Comparison of ENCODE assay signal across 8 cellular contexts in the genomic region with DNA sequence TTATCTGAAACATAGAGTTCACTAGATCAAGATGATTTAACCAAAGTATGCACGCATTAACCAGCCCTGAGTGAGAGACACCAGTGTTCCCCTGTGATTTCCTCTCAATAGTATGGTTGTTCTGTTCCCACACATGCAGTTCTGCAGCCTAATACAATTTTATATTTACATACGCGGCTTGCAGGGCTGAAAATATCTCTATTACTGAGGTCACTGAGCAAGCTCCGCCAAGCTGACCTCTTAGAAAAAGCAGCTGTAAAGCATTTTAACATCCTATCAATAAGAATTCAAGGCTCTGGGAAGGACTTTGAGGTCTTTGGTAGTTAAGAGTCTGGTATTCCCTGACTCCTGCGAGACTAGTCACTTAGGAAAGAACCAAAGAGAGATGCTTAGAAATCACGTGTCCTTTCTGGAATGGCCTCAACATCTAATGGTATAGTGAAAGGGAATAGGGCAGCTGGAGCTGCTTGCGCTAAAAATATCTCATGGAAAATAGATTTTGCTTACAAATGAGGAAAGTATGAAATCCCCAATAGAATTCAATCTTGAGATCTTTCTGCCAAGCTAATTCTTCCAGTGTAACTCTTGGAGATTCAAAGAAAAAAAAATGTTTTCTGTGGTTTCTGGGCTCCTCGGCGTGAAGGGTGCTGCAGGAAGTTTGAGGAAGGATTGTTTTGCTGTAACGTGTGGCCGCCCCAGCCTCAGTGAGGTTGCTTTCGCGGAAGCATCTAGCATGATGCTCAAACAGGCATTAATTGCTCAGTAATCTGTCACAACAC. TPM values are rescaled to one million over a fixed set of nuclear protein-coding genes. Genes with fewer than 3 reads are reported as not detected.
A peak's percentile ranks its signal among the peaks of the same experiment; 100 is the strongest.
DNase-seq lines count a peak whose midpoint lies in the region; ATAC-seq and TF ChIP-seq lines count a peak whose summit lies in the region.

No MANE protein-coding gene starts in this region.

- H3K27me3 ChIP-seq in naive thymus-derived CD4-positive, alpha-beta T cell (ENCODE audit: control insufficient read depth in 2 of 2, insufficient read depth in 2 of 2, low read length in 2 of 2), result no peaks in the 10 kb centered on the region

- H3K4me1 Mint-ChIP-seq in naive thymus-derived CD4-positive, alpha-beta T cell, result peaks cover 55 to 91% (median 89%) of the 10 kb centered on the region in 7 donors

- WGBS in lower leg skin, 2 donors, result 21 to 22% methylated on average over 13 of the region's 13 CpGs

- CTCF ChIA-PET in naive thymus-derived CD4-positive, alpha-beta T cell (lab: Charles Lee), result interaction anchor here (0.6 to 1.8 kb wide), 4 partner anchors 13 to 55 kb away, joined by 4 to 7 read pairs (median 4); no protein-coding TSS in a partner anchor

- ATAC-seq in GM21528 (IDR thresholded peaks at IDR 0.05; ENCODE audit: low FRiP score, unreplicated experiment) (peak; percentile 61), HG03139 (IDR thresholded peaks at IDR 0.05; ENCODE audit: unreplicated experiment) (no peak)
- peak; percentile 74 for ATAC-seq in naive thymus-derived CD4-positive, alpha-beta T cell

- H3K27ac Mint-ChIP-seq in naive thymus-derived CD4-positive, alpha-beta T cell, result peak overlapping the region; percentile 85 to 97 (median 92)

- no peaks in the 10 kb centered on the region for H3K27me3 Mint-ChIP-seq in naive thymus-derived CD4-positive, alpha-beta T cell

- H3K9me3 ChIP-seq in naive thymus-derived CD4-positive, alpha-beta T cell (ENCODE audit: control insufficient read depth in 2 of 3, low read length in 3 of 3), result no peaks in the 10 kb centered on the region

- no peak overlapping the region for H3K4me3 ChIP-seq in naive thymus-derived CD4-positive, alpha-beta T cell (ENCODE audit: low read length)
- no peak overlapping the region for H3K4me3 ChIP-seq in lower leg skin (ENCODE audit: low read depth, poor library complexity, severe bottlenecking)

- POLR2A ChIA-PET in naive thymus-derived CD4-positive, alpha-beta T cell (lab: Charles Lee), result interaction anchor here (0.5 to 1.6 kb wide), 8 partner anchors 10 to 224 kb away, joined by 3 to 5 read pairs (median 4); a partner anchor contains a TSS

- peak; percentile 21 for DNase-seq in CD1c-positive myeloid dendritic cell (ENCODE audit: extremely low spot score)
- peak; percentile 45 for DNase-seq in NCI-H69 (lab: John Stamatoyannopoulos, UW)
- peak; percentile 38 for DNase-seq in brain pericyte (ENCODE audit: low read depth, low spot score)
- DNase-seq in naive thymus-derived CD4-positive, alpha-beta T cell, result peak in 7 of 9 donors; percentile 44 to 66 (median 52)
- no peak for DNase-seq in lower leg skin (ENCODE audit: low spot score in 2 of 2)
- no peak for DNase-seq in posterior vena cava (ENCODE audit: low spot score)

- H3K4me3 Mint-ChIP-seq in naive thymus-derived CD4-positive, alpha-beta T cell, result peak overlapping the region; percentile 63 to 85 (median 77)

- peaks cover 0 to 41% (median 12%) of the 10 kb centered on the region in 5 donors for H3K36me3 Mint-ChIP-seq in naive thymus-derived CD4-positive, alpha-beta T cell

- no peak for TF ChIP-seq POLR2A in lower leg skin (IDR thresholded peaks at IDR 0.05)

- H3K4me1 ChIP-seq in naive thymus-derived CD4-positive, alpha-beta T cell (ENCODE audit: control insufficient read depth in 2 of 2, insufficient read depth in 2 of 2, low read length in 2 of 2), result peaks cover 42 to 58% of the 10 kb centered on the region in 2 donors

- H3K9me3 Mint-ChIP-seq in naive thymus-derived CD4-positive, alpha-beta T cell, result peaks cover 0 to 5% (median 0%) of the 10 kb centered on the region in 11 donors

- intact Hi-C loops in naive thymus-derived CD4-positive, alpha-beta T cell (cut with micrococcal nuclease), result loop anchor here (1.0 to 2.0 kb wide), 6 partner anchors 10 to 58 kb away; no protein-coding TSS in a partner anchor
- intact Hi-C loops in lower leg skin (cut with DNase I; ENCODE audit: low total_unique reads) (no loop called here), posterior vena cava (cut with DNase I) (no loop called here)

- no peak for TF ChIP-seq CTCF in lower leg skin (IDR thresholded peaks at IDR 0.05)

- H3K36me3 ChIP-seq in naive thymus-derived CD4-positive, alpha-beta T cell (ENCODE audit: control insufficient read depth in 2 of 3, insufficient read depth in 3 of 3, low read length in 3 of 3), result peaks cover 0 to 4% (median 0%) of the 10 kb centered on the region in 3 experiments

- H3K27ac ChIP-seq in naive thymus-derived CD4-positive, alpha-beta T cell (ENCODE audit: low read depth, low read length), result peak overlapping the region; percentile 50

RNA-seq across cellular contexts. Expression of a gene that starts 59.2 kb away (rescaled TPM):
- 100 to 1,000 TPM; 200 to 275 (median 231) TPM for total RNA-seq in naive thymus-derived CD4-positive, alpha-beta T cell
- 10 to 100 TPM; 64.2 to 71.2 TPM for polyA plus RNA-seq in naive thymus-derived CD4-positive, alpha-beta T cell
- total RNA-seq in lower leg skin, result 10 to 100 TPM in 3 of 4 donors, 1 to 10 TPM in 1; 6.2 to 16.5 (median 14.0) TPM
- 10 to 100 TPM; 18.9 to 26.4 TPM for total RNA-seq in posterior vena cava

Comparison
In these comparisons a context has a peak if more than half of its experiments do, and no peak if none do; other contexts are left out.
1. DNase-seq: peak in CD1c-positive myeloid dendritic cell (single experiment), NCI-H69 (single experiment), brain pericyte (single experiment) and naive thymus-derived CD4-positive, alpha-beta T cell (7 of 9); none in lower leg skin (0 of 2) and posterior vena cava (single experiment).
2. RNA of a gene that starts 59.2 kb away (total RNA-seq): 200 to 275 TPM in naive thymus-derived CD4-positive, alpha-beta T cell; 18.9 to 26.4 TPM in posterior vena cava and 6.2 to 16.5 TPM in lower leg skin; every median in the first group is over 4 times any median in the second.
3. intact Hi-C loops: an anchor here in naive thymus-derived CD4-positive, alpha-beta T cell (1.0 to 2.0 kb wide); none called in lower leg skin and posterior vena cava.